ENCODE assay signal across 3 cellular contexts in the genomic region with DNA sequence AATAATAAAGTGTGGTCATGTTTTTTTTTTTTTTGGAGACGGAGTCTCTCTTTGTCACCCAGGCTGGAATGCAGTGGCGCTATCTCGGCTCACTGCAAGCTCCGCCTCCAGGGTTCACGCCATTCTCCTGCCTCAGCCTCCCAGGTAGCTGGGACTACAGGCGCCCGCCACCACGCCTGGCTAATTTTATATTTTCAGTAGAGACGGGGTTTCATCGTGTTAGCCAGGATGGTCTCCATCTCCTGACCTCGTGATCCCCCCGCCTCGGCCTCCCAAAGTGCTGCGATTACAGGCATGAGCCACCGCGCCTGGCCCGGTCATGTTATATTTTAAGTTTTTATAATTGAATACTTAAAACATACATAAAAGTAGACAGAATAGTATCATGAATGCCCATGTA. TPM values are rescaled to one million over a fixed set of nuclear protein-coding genes. Genes with fewer than 3 reads are reported as not detected.
"Had no signal": no experiment of that assay in that cellular context is flagged by ENCODE, and none has a peak within 500 bp of the region (broad histone marks: within the 10 kb centered on the region; RNA-seq: fewer than 3 reads in every experiment).

No MANE protein-coding gene starts in this region.

RNA-seq across cellular contexts. Expression of gene DHRS9, which starts 5.2 kb away (rescaled TPM):
- total RNA-seq: vagina had no signal

RNA-seq across cellular contexts. Expression of gene ABCB11, which starts 33.1 kb away (rescaled TPM):
- total RNA-seq: thoracic aorta, vagina had no signal
- polyA plus RNA-seq: stomach had no signal
